ENCODE assay signal across 23 cellular contexts in genomic region chr1:7039590-7039989, GRCh38.
"Had no signal": no experiment of that assay in that cellular context is flagged by ENCODE, and none has a peak within 500 bp of the region (broad histone marks: within the 10 kb centered on the region; RNA-seq: fewer than 3 reads in every experiment).

No MANE protein-coding gene starts in this region.

- H3K4me1 ChIP-seq: colonic mucosa, esophagus muscularis mucosa, esophagus squamous epithelium, foreskin keratinocyte, gastroesophageal sphincter, heart left ventricle, heart right ventricle had no signal

- H3K9me3 Mint-ChIP-seq: dendritic cell treated with granulocyte-macrophage colony-stimulating factor and Interleukin-4, amounts not matched to agents 40 ng/mL and 50 ng/mL, for 4 days; effector memory CD8-positive, alpha-beta T cell; endodermal cell had no signal

- H3K27ac Mint-ChIP-seq: dendritic cell treated with granulocyte-macrophage colony-stimulating factor and Interleukin-4, amounts not matched to agents 40 ng/mL and 50 ng/mL, for 4 days; effector memory CD8-positive, alpha-beta T cell; endodermal cell had no signal

- H3K4me3 Mint-ChIP-seq: dendritic cell treated with granulocyte-macrophage colony-stimulating factor and Interleukin-4, amounts not matched to agents 40 ng/mL and 50 ng/mL, for 4 days; effector memory CD8-positive, alpha-beta T cell; endodermal cell had no signal

- H3K9me3 ChIP-seq: colonic mucosa, esophagus muscularis mucosa, esophagus squamous epithelium, gastrocnemius medialis, gastroesophageal sphincter, heart left ventricle, heart right ventricle had no signal

- H3K36me3 ChIP-seq: colonic mucosa, esophagus muscularis mucosa, esophagus squamous epithelium, gastrocnemius medialis, gastroesophageal sphincter, heart left ventricle, heart right ventricle had no signal

- H3K4me3 ChIP-seq: colonic mucosa, coronary artery, dorsolateral prefrontal cortex, esophagus muscularis mucosa, esophagus squamous epithelium, gastrocnemius medialis, gastroesophageal sphincter, heart left ventricle, heart right ventricle had no signal

- H3K27me3 ChIP-seq: colonic mucosa, gastrocnemius medialis had no signal

- H3K27ac ChIP-seq: colonic mucosa, coronary artery, dorsolateral prefrontal cortex, epithelial cell of prostate, esophagus muscularis mucosa, esophagus squamous epithelium, foreskin keratinocyte, gastrocnemius medialis, gastroesophageal sphincter, heart left ventricle, heart right ventricle had no signal

- DNase-seq: colonic mucosa; cortex of kidney; dermis blood vessel endothelial cell; dorsolateral prefrontal cortex; effector CD4-positive, alpha-beta T cell; effector CD8-positive, alpha-beta T cell; effector memory CD4-positive, alpha-beta T cell; effector memory CD8-positive, alpha-beta T cell; endodermal cell; erythroblast; esophagus squamous epithelium; foreskin fibroblast; foreskin keratinocyte; foreskin melanocyte; gastrocnemius medialis; glutamatergic neuron; heart left ventricle; heart right ventricle had no signal
